In the genomic region with DNA sequence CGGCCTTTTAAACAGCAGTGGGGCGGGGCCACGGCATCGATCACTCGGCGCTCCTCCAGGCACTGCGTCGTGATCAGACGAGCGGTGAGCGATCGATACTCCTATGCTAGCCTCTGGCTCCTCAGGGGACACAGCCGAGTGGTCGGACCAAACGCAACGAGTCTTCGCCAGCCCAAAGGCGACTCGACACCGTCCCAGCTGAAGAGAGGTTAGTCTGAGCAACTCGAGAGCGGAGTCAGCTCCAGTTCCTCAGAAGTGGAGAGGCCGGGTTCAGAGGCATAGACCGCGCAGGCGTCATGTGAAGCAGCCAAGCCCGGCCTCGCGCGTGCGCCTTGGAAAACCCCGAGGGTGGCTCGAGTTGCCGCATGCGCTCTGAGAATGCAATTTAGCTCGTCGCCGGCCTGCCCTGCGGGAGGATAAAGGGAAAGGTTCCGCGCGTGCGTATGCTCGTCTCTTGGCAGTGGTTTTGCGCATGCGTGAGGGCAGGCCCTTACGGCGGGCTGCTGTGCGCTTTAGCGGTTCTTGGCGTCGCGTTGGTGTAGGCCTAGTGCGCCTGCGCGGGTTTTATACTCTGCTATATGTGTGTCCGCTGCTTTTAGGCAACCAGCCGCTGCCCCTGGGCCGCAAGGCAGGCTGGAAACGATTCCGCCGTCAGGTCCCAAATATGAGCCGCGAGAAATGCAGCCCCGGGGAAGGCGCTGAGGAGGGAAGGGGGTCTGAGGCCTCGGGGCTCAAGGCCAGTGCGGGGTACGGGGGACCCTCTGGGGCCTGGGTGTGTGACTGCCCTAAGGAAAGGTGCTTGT, we compare ENCODE assay signal across 1 cellular context.
A peak's percentile ranks its signal among the peaks of the same experiment; 100 is the strongest.
TF ChIP-seq lines count a peak whose summit lies in the region.

A gene (plus strand): TSS at position 98 of the 803 bp plus-strand sequence. CDS start 6,598 bp downstream, outside the sequence.

TF ChIP-seq in HEK293, 187 proteins besides CTCF, POLR2A, EP300 and RAD21 (continued from another document):
- TF ChIP-seq, protein P1, sequence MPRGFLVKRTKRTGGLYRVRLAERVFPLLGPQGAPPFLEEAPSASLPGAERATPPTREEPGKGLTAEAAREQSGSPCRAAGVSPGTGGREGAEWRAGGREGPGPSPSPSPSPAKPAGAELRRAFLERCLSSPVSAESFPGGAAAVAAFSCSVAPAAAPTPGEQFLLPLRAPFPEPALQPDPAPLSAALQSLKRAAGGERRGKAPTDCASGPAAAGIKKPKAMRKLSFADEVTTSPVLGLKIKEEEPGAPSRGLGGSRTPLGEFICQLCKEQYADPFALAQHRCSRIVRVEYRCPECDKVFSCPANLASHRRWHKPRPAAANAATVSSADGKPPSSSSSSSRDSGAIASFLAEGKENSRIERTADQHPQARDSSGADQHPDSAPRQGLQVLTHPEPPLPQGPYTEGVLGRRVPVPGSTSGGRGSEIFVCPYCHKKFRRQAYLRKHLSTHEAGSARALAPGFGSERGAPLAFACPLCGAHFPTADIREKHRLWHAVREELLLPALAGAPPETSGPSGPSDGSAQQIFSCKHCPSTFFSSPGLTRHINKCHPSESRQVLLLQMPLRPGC (tag by site-specific recombination; IDR thresholded peaks at IDR 0.05), result peak; percentile 56; the same call in 1 of the 2 replicates
- TF ChIP-seq, protein P2, sequence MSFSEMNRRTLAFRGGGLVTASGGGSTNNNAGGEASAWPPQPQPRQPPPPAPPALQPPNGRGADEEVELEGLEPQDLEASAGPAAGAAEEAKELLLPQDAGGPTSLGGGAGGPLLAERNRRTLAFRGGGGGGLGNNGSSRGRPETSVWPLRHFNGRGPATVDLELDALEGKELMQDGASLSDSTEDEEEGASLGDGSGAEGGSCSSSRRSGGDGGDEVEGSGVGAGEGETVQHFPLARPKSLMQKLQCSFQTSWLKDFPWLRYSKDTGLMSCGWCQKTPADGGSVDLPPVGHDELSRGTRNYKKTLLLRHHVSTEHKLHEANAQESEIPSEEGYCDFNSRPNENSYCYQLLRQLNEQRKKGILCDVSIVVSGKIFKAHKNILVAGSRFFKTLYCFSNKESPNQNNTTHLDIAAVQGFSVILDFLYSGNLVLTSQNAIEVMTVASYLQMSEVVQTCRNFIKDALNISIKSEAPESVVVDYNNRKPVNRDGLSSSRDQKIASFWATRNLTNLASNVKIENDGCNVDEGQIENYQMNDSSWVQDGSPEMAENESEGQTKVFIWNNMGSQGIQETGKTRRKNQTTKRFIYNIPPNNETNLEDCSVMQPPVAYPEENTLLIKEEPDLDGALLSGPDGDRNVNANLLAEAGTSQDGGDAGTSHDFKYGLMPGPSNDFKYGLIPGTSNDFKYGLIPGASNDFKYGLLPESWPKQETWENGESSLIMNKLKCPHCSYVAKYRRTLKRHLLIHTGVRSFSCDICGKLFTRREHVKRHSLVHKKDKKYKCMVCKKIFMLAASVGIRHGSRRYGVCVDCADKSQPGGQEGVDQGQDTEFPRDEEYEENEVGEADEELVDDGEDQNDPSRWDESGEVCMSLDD (tag by site-specific recombination; IDR thresholded peaks at IDR 0.05), result no peak
- TF ChIP-seq SALL2 (tag by site-specific recombination; IDR thresholded peaks at IDR 0.05; ENCODE audit: borderline replicate concordance) (no peak), ZBTB48 (tag by site-specific recombination; IDR thresholded peaks at IDR 0.05) (no peak; the same call in 1 of the 2 replicates), KLF8 (tag by site-specific recombination; IDR thresholded peaks at IDR 0.05) (peak; percentile 84), IKZF3 (tag by site-specific recombination; IDR thresholded peaks at IDR 0.05) (no peak), GFI1B (tag by site-specific recombination; IDR thresholded peaks at IDR 0.05) (no peak), RBAK (tag by site-specific recombination; IDR thresholded peaks at IDR 0.05) (no peak), SP3 (tag by site-specific recombination; IDR thresholded peaks at IDR 0.05) (peak; percentile 86), ZNF521 (tag by site-specific recombination; IDR thresholded peaks at IDR 0.05) (no peak), ZNF701 (tag by site-specific recombination; IDR thresholded peaks at IDR 0.05) (no peak), ZNF248 (tag by site-specific recombination; IDR thresholded peaks at IDR 0.05) (no peak), GLI2 (tag by site-specific recombination; IDR thresholded peaks at IDR 0.05; ENCODE audit: borderline replicate concordance, low read depth) (no peak), OSR2 (tag by site-specific recombination; IDR thresholded peaks at IDR 0.05) (no peak), GLIS1 (tag by site-specific recombination; IDR thresholded peaks at IDR 0.05) (no peak), ZNF138 (tag by site-specific recombination; IDR thresholded peaks at IDR 0.05; ENCODE audit: borderline replicate concordance) (no peak), MZF1 (tag by site-specific recombination; IDR thresholded peaks at IDR 0.05; ENCODE audit: borderline replicate concordance) (no peak)
- TF ChIP-seq, protein P3, sequence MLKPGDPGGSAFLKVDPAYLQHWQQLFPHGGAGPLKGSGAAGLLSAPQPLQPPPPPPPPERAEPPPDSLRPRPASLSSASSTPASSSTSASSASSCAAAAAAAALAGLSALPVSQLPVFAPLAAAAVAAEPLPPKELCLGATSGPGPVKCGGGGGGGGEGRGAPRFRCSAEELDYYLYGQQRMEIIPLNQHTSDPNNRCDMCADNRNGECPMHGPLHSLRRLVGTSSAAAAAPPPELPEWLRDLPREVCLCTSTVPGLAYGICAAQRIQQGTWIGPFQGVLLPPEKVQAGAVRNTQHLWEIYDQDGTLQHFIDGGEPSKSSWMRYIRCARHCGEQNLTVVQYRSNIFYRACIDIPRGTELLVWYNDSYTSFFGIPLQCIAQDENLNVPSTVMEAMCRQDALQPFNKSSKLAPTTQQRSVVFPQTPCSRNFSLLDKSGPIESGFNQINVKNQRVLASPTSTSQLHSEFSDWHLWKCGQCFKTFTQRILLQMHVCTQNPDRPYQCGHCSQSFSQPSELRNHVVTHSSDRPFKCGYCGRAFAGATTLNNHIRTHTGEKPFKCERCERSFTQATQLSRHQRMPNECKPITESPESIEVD (tag by site-specific recombination; IDR thresholded peaks at IDR 0.05), result no peak
- TF ChIP-seq, protein P4, sequence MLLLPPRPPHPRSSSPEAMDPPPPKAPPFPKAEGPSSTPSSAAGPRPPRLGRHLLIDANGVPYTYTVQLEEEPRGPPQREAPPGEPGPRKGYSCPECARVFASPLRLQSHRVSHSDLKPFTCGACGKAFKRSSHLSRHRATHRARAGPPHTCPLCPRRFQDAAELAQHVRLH (tag by site-specific recombination; IDR thresholded peaks at IDR 0.05), result peak; percentile 74; the same call in 1 of the 2 replicates
